In genomic region chr1:17845583-17845982, GRCh38 we compare ENCODE assay signal across 28 cellular contexts.
"Had no signal": no experiment of that assay in that cellular context is flagged by ENCODE, and none has a peak within 500 bp of the region (broad histone marks: within the 10 kb centered on the region; RNA-seq: fewer than 3 reads in every experiment).

No MANE protein-coding gene starts in this region.

- H3K9me3 ChIP-seq: left lung, lower lobe of right lung, ovary, prostate gland, suprapubic skin, thoracic aorta, tibial artery, upper lobe of right lung had no signal

- H3K4me1 ChIP-seq: left lung, lower lobe of right lung, prostate gland, suprapubic skin, tibial artery, upper lobe of right lung had no signal

- FAIRE-seq: islet of Langerhans, kidney, urothelium cell line had no signal

- H3K36me3 ChIP-seq: left lung, lower lobe of right lung, ovary, prostate gland, suprapubic skin, thoracic aorta, tibial artery, upper lobe of right lung had no signal

- ATAC-seq: left colon; left lung; naive thymus-derived CD8-positive, alpha-beta T cell; right cardiac atrium; sciatic nerve; stimulated activated effector memory CD8-positive, alpha-beta T cell treated with anti-CD3 and anti-CD28 coated beads, Interleukin-12 subunit alpha, Interleukin-12 subunit beta, amount 100 ng/mL, for 72 hours; upper lobe of right lung had no signal

- H3K4me3 ChIP-seq: left lung, lower lobe of right lung, ovary, prostate gland, skin epidermis, suprapubic skin, thoracic aorta, tibial artery, upper lobe of right lung had no signal

- H3K27ac ChIP-seq: left lung, lower lobe of right lung, ovary, prostate gland, skin epidermis, suprapubic skin, thoracic aorta, tibial artery, upper lobe of right lung had no signal

- DNase-seq: hypothalamus; immature natural killer cell; left colon; left lung; lower lobe of right lung; mammary epithelial cell; mesenchymal stem cell; naive thymus-derived CD8-positive, alpha-beta T cell; ovary; retina; right cardiac atrium; stimulated activated CD4-positive, alpha-beta T cell treated with anti-CD3 and anti-CD28 coated beads, Interleukin-12 subunit alpha, Interleukin-12 subunit beta, amount 100 ng/mL, for 4 hours; stimulated activated CD4-positive, alpha-beta T cell treated with anti-CD3 and anti-CD28 coated beads, Interleukin-15, amount 100 ng/mL, for 24 hours; stimulated activated CD4-positive, alpha-beta T cell treated with anti-CD3 and anti-CD28 coated beads, Interleukin-2, amount 100 ng/mL, for 24 hours; stimulated activated CD4-positive, alpha-beta T cell treated with anti-CD3 and anti-CD28 coated beads, Interleukin-4, amount 100 ng/mL, for 24 hours; stimulated activated naive CD4-positive, alpha-beta T cell; tibial artery; trophoblast cell had no signal

- H3K27me3 ChIP-seq: ovary, upper lobe of right lung had no signal
